In genomic region chr1:218447010-218447689, GRCh38 we compare ENCODE assay signal across 26 cellular contexts.
A peak's percentile ranks its signal among the peaks of the same experiment; 100 is the strongest.
DNase-seq lines count a peak whose midpoint lies in the region; ATAC-seq and TF ChIP-seq lines count a peak whose summit lies in the region.
"Had no signal": no experiment of that assay in that cellular context is flagged by ENCODE, and none has a peak within 500 bp of the region (broad histone marks: within the 10 kb centered on the region; RNA-seq: fewer than 3 reads in every experiment).

No MANE protein-coding gene starts in this region.

- DNase-seq in Panc1 (ENCODE audit: low read depth, low spot score), result no peak
- DNase-seq in Right ventricle myocardium superior, result no peak
- DNase-seq in midbrain (lab: John Stamatoyannopoulos, UW), result peak; percentile 6
- DNase-seq in testis, result peak; percentile 50
- no peak for DNase-seq in NCI-H748 treated with DMSO at 0.1 percent for 48 hours (lab: John Stamatoyannopoulos, UW)
- no peak for DNase-seq in hippocampal formation (lab: John Stamatoyannopoulos, UW)
- no peak for DNase-seq in NCI-H2107 (lab: John Stamatoyannopoulos, UW)
- DNase-seq: activated CD4-positive, alpha-beta T cell treated with anti-CD3 and anti-CD28 coated beads for 48 hours; activated effector memory CD4-positive, alpha-beta T cell treated with Interleukin-2 at 50 U/mL for 16 hours; activated T-cell treated with anti-CD3 and anti-CD28 coated beads for 4 hours; CD4-positive, alpha-beta memory T cell; cortex of kidney; DMS 273 treated with DMSO at 0.1 percent for 48 hours; effector memory CD8-positive, alpha-beta T cell; kidney; mucosa of descending colon; natural killer cell; NCI-H446 treated with DMSO at 0.1 percent for 48 hours; NCI-H82; occipital lobe; stimulated activated naive CD4-positive, alpha-beta T cell treated with Interleukin-2 at 50 U/mL for 16 hours; WERI-Rb-1 had no signal

- BruUV-seq in Panc1 (replicated peaks; lab: Mats Ljungman, UMichigan), result no TSS peak

- in situ Hi-C loops in Panc1 (cut with HindIII; ENCODE audit: low pct_unique_long_range_greater_than_20kb, low sequenced_read_pairs), result no loop called here

- no peak for TF ChIP-seq POLR2A in testis (IDR thresholded peaks at IDR 0.05)

- H3K36me3 ChIP-seq in Panc1 (ENCODE audit: control insufficient read depth, insufficient read depth, low read length) (no peaks in the 10 kb centered on the region), testis (ENCODE audit: low read depth, missing control alignments) (no peaks in the 10 kb centered on the region)
- H3K36me3 ChIP-seq: WERI-Rb-1 had no signal

- no peaks in the 10 kb centered on the region for H3K27me3 ChIP-seq in Panc1 (ENCODE audit: control insufficient read depth, insufficient read depth, low read length)
- no peaks in the 10 kb centered on the region for H3K27me3 ChIP-seq in testis

- POLR2A ChIA-PET in Panc1 (lab: Charles Lee), result no interaction called here

- intact Hi-C loops in Panc1 (cut with micrococcal nuclease; ENCODE audit: unreplicated experiment), result no loop called here
- intact Hi-C loops in Right ventricle myocardium superior (cut with DNase I), result no loop called here
- intact Hi-C loops in testis (cut with DNase I; ENCODE audit: low total_unique reads), result no loop called here

- H3K4me1 ChIP-seq in Panc1 (ENCODE audit: control insufficient read depth, insufficient read depth, low read length), result no peaks in the 10 kb centered on the region; the same call in none of the 2 replicates
- peaks cover 10% of the 10 kb centered on the region for H3K4me1 ChIP-seq in testis

- ATAC-seq in Panc1 (no peak), Right ventricle myocardium superior (ENCODE audit: poor library complexity) (peak; percentile 92), HG03175 (IDR thresholded peaks at IDR 0.05; ENCODE audit: unreplicated experiment) (no peak)
- ATAC-seq: effector memory CD8-positive, alpha-beta T cell; HCT116; mucosa of descending colon; natural killer cell had no signal

- CTCF ChIA-PET in Panc1 (lab: Charles Lee), result no interaction called here

- H3K27ac ChIP-seq in Panc1 (ENCODE audit: low read length) (peak overlapping the region; percentile 55; the same call in 1 of the 2 replicates), testis (peak overlapping the region; percentile 81 to 89)
- H3K27ac ChIP-seq: WERI-Rb-1 had no signal

- H3K9me3 ChIP-seq in Panc1 (ENCODE audit: control insufficient read depth, insufficient read depth, low read depth, low read length), result no peaks in the 10 kb centered on the region; the same call in 1 of the 2 replicates
- no peaks in the 10 kb centered on the region for H3K9me3 ChIP-seq in testis
- H3K9me3 ChIP-seq: mucosa of descending colon had no signal

- WGBS in testis, 2 donors, result 49 to 59% methylated on average over 7 of the region's 7 CpGs

- no peak for TF ChIP-seq CTCF in Panc1 (IDR thresholded peaks at IDR 0.05)
- no peak for TF ChIP-seq CTCF in testis (IDR thresholded peaks at IDR 0.05)

- H3K4me3 ChIP-seq in Panc1 (ENCODE audit: low read depth in 2 of 2, low read length in 2 of 2), result no peak overlapping the region
- no peak overlapping the region for H3K4me3 ChIP-seq in testis
- H3K4me3 ChIP-seq: lung, mucosa of descending colon, smooth muscle cell had no signal

Comparison
In these comparisons a context has a peak if more than half of its experiments do, and no peak if none do; other contexts are left out.
1. DNase-seq: peak in midbrain (single experiment) and testis (single experiment); none in Panc1 (single experiment), Right ventricle myocardium superior (single experiment), NCI-H748 treated with DMSO at 0.1 percent for 48 hours (single experiment), hippocampal formation (0 of 2) and NCI-H2107 (single experiment).